In the genomic region with DNA sequence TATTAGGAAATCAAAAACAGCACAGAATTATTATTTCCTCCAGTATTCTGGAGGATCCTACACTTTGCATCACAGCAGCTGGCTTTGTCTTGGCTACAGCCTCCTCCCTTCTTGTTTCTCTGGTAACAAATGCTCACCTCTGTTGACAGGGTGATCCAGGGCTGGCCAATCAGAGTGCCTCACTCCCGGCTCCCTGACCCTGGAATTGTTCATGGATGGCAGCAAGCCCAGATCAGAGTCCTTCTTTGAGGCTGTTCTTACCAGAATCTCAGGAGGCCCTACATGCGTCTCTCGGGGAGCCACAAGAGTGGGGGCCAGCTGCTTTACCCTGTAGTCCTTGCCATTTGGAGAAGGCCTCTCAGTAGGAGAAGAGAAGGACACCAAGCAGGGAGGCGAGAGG, we compare ENCODE assay signal across 18 cellular contexts. TPM values are rescaled to one million over a fixed set of nuclear protein-coding genes. Genes with fewer than 3 reads are reported as not detected.
DNase-seq lines count a peak whose midpoint lies in the region; ATAC-seq and TF ChIP-seq lines count a peak whose summit lies in the region.
"Had no signal": no experiment of that assay in that cellular context is flagged by ENCODE, and none has a peak within 500 bp of the region (broad histone marks: within the 10 kb centered on the region; RNA-seq: fewer than 3 reads in every experiment).

No MANE protein-coding gene starts in this region.

- H3K36me3 ChIP-seq in thyroid gland (no peaks in the 10 kb centered on the region), A673 (ENCODE audit: insufficient read depth, low read length, poor library complexity, severe bottlenecking) (no peaks in the 10 kb centered on the region)
- H3K36me3 ChIP-seq: gastrocnemius medialis, spleen, upper lobe of right lung had no signal

- DNase-seq in NCI-H1417 (lab: John Stamatoyannopoulos, UW), result peak in 2 of 3 experiments; percentile 28 to 66
- DNase-seq in NCI-H1417 treated with DMSO at 0.1 percent for 48 hours (lab: John Stamatoyannopoulos, UW), result no peak
- peak; percentile 50 for DNase-seq in NCI-H774 (lab: John Stamatoyannopoulos, UW)
- DNase-seq in fibroblast of mammary gland (ENCODE audit: low read depth), result peak; percentile 9
- DNase-seq in thyroid gland, result peak; percentile 37 to 63
- DNase-seq in A673 (ENCODE audit: low spot score), result no peak
- DNase-seq: activated CD8-positive, alpha-beta T cell treated with anti-CD3 and anti-CD28 coated beads, Interleukin-2, amount 10 ng/mL, durations not matched to agents 7 days and 5 days; amniotic stem cell; gastrocnemius medialis; NCI-H1436; spleen; upper lobe of right lung had no signal

- POLR2A ChIA-PET in A673 (lab: Charles Lee; ENCODE audit: low non-redundant PET), result no interaction called here

- no TSS peak for BruUV-seq in A673 (replicated peaks; lab: Mats Ljungman, UMichigan)

- H3K4me3 ChIP-seq in fibroblast of mammary gland (ENCODE audit: control insufficient read depth, low read depth, low read length), result no peak overlapping the region
- H3K4me3 ChIP-seq in thyroid gland (replicated peaks in 1 of 3), result no peak overlapping the region
- no peak overlapping the region for H3K4me3 ChIP-seq in A673 (ENCODE audit: low read depth, low read length, poor library complexity, severe bottlenecking)
- H3K4me3 ChIP-seq: gastrocnemius medialis, K562, spleen, upper lobe of right lung had no signal

- TF ChIP-seq POLR2A in thyroid gland (IDR thresholded peaks at IDR 0.05), result no peak

- CTCF ChIA-PET in A673 (lab: Charles Lee), result no interaction called here

- no peaks in the 10 kb centered on the region for H3K27me3 ChIP-seq in thyroid gland
- H3K27me3 ChIP-seq in A673 (replicated peaks; ENCODE audit: insufficient read depth, low read depth, low read length, poor library complexity), result no peaks in the 10 kb centered on the region
- H3K27me3 ChIP-seq: gastrocnemius medialis had no signal

- H3K27ac ChIP-seq in thyroid gland (no peak overlapping the region), A673 (ENCODE audit: low read depth, low read length, poor library complexity, severe bottlenecking) (no peak overlapping the region)
- H3K27ac ChIP-seq: C4-2B, gastrocnemius medialis, RWPE1, spleen, upper lobe of right lung had no signal

- H3K9me3 ChIP-seq in thyroid gland (no peaks in the 10 kb centered on the region), A673 (ENCODE audit: low read depth, low read length, poor library complexity, severe bottlenecking) (no peaks in the 10 kb centered on the region)
- H3K9me3 ChIP-seq: gastrocnemius medialis, spleen, upper lobe of right lung had no signal

- TF ChIP-seq CTCF in fibroblast of mammary gland (conservative IDR thresholded peaks at IDR 0.05; ENCODE audit: control insufficient read depth, insufficient read depth, low read depth, low read length), result no peak
- TF ChIP-seq CTCF in thyroid gland (IDR thresholded peaks at IDR 0.05), result no peak
- no peak for TF ChIP-seq CTCF in A673 (conservative IDR thresholded peaks at IDR 0.05; ENCODE audit: low read depth, low read length)

- intact Hi-C loops in thyroid gland (cut with DNase I) (no loop called here), A673 (cut with micrococcal nuclease; ENCODE audit: unreplicated experiment) (no loop called here)

- ATAC-seq in GM21423 (IDR thresholded peaks at IDR 0.05; ENCODE audit: unreplicated experiment), result no peak
- no peak for ATAC-seq in HG02970 (IDR thresholded peaks at IDR 0.05; ENCODE audit: low FRiP score, unreplicated experiment)
- ATAC-seq: activated CD8-positive, alpha-beta T cell treated with anti-CD3 and anti-CD28 coated beads, Interleukin-2, amount 10 ng/mL, durations not matched to agents 7 days and 5 days; gastrocnemius medialis; K562; stimulated activated memory B cell treated with anti-CD40 and anti-IgM and Interleukin-4, amounts not matched to agents 10 μg/mL and 1 μg/mL and 100 μg/mL, for 72 hours; upper lobe of right lung had no signal

- H3K4me1 ChIP-seq in thyroid gland (no peaks in the 10 kb centered on the region), A673 (ENCODE audit: insufficient read depth, low read length, poor library complexity, severe bottlenecking) (no peaks in the 10 kb centered on the region)
- H3K4me1 ChIP-seq: gastrocnemius medialis, spleen, upper lobe of right lung had no signal

- WGBS in thyroid gland, 2 donors, result 33 to 52% methylated on average over 4 of the region's 4 CpGs

RNA-seq across cellular contexts. Expression of a gene that starts 48.4 kb away (rescaled TPM):
- total RNA-seq in thyroid gland, result under 1 TPM in 3 of 4 donors, not detected in 1; 0.49 to 0.89 (median 0.63) TPM
- not detected in 2 replicates for total RNA-seq in A673 (2021)
- total RNA-seq: activated CD8-positive, alpha-beta T cell treated with anti-CD3 and anti-CD28 coated beads, Interleukin-2, amount 10 ng/mL, durations not matched to agents 7 days and 5 days; gastrocnemius medialis; K562; upper lobe of right lung had no signal

Comparison
In these comparisons a context has a peak if more than half of its experiments do, and no peak if none do; other contexts are left out.
1. DNase-seq: peak in NCI-H1417 (2 of 3), NCI-H774 (single experiment), fibroblast of mammary gland (single experiment) and thyroid gland (2 of 2); none in NCI-H1417 treated with DMSO at 0.1 percent for 48 hours (single experiment) and A673 (single experiment).